Comparison of ENCODE assay signal across 21 cellular contexts in genomic region chr4:40745585-40745984, GRCh38. TPM values are rescaled to one million over a fixed set of nuclear protein-coding genes. Genes with fewer than 3 reads are reported as not detected.
DNase-seq lines count a peak whose midpoint lies in the region; ATAC-seq, FAIRE-seq and TF ChIP-seq lines count a peak whose summit lies in the region.
"Had no signal": no experiment of that assay in that cellular context is flagged by ENCODE, and none has a peak within 500 bp of the region (broad histone marks: within the 10 kb centered on the region; RNA-seq: fewer than 3 reads in every experiment).

No MANE protein-coding gene starts in this region.

- no peaks in the 10 kb centered on the region for H3K9me3 ChIP-seq in HepG2 (ENCODE audit: low read length)
- H3K9me3 ChIP-seq in right lobe of liver, result no peaks in the 10 kb centered on the region
- no peaks in the 10 kb centered on the region for H3K9me3 ChIP-seq in HEK293 (ENCODE audit: control insufficient read depth, insufficient read depth, low read depth, low read length)
- H3K9me3 ChIP-seq in K562 (replicated peaks; ENCODE audit: control insufficient read depth, insufficient read depth, low read depth, low read length), result no peaks in the 10 kb centered on the region
- H3K9me3 ChIP-seq: Caco-2 had no signal

- TF ChIP-seq RAD21 in HepG2 (CRISPR knock-in tag; IDR thresholded peaks at IDR 0.05) (no peak), K562 (CRISPR knock-in tag; conservative IDR thresholded peaks at IDR 0.05 in 1 of 2, IDR thresholded peaks at IDR 0.05 in 1 of 2) (no peak)

- CTCF ChIA-PET in HepG2 (lab: Yijun Ruan, JAX; ENCODE audit: low intra/inter-chr PET ratio, low total read pairs) (no interaction called here), HEK293 (lab: Yijun Ruan, JAX) (no interaction called here), K562 (lab: Yijun Ruan, JAX; ENCODE audit: low intra/inter-chr PET ratio) (no interaction called here)

- no peak overlapping the region for H2AFZ ChIP-seq in HepG2 (ENCODE audit: low read length)
- H2AFZ ChIP-seq in K562 (ENCODE audit: low read depth, low read length), result no peak overlapping the region

- no peak for TF ChIP-seq EP300 in HepG2 (IDR thresholded peaks at IDR 0.05; ENCODE audit: low read depth in 2 of 2, low read length in 2 of 2)
- TF ChIP-seq EP300 in HepG2 (CRISPR knock-in tag; IDR thresholded peaks at IDR 0.05; ENCODE audit: borderline replicate concordance), result no peak
- no peak for TF ChIP-seq EP300 in K562 (IDR thresholded peaks at IDR 0.05; ENCODE audit: low read length)

- no peaks in the 10 kb centered on the region for H3K36me3 ChIP-seq in HepG2 (replicated peaks in 1 of 2; ENCODE audit: control insufficient read depth in 1 of 2, insufficient read depth in 2 of 2, low read length in 2 of 2)
- H3K36me3 ChIP-seq in right lobe of liver, result no peaks in the 10 kb centered on the region
- H3K36me3 ChIP-seq in HEK293 (ENCODE audit: control insufficient read depth in 2 of 2, insufficient read depth in 1 of 2, low read length in 2 of 2), result no peaks in the 10 kb centered on the region
- H3K36me3 ChIP-seq in K562 (ENCODE audit: control insufficient read depth, insufficient read depth, low read length), result no peaks in the 10 kb centered on the region
- H3K36me3 ChIP-seq: BLaER1 treated with 17β-estradiol and CSF1 and Interleukin-3, amounts not matched to agents 10 nM and 100 nM had no signal

- H3K79me2 ChIP-seq in HepG2 (ENCODE audit: insufficient read depth, low read length) (no peaks in the 10 kb centered on the region), K562 (ENCODE audit: control insufficient read depth, insufficient read depth, low read length) (no peaks in the 10 kb centered on the region)

- H4K20me1 ChIP-seq in HepG2 (ENCODE audit: insufficient read depth, low read length), result no peaks in the 10 kb centered on the region
- no peaks in the 10 kb centered on the region for H4K20me1 ChIP-seq in K562 (replicated peaks; ENCODE audit: control insufficient read depth, insufficient read depth, low read length)
- H4K20me1 ChIP-seq: BLaER1 treated with 17β-estradiol and CSF1 and Interleukin-3, amounts not matched to agents 10 nM and 100 nM had no signal

- in situ Hi-C loops in HepG2 (cut with HindIII; ENCODE audit: extremely low pct_ligation_motif_present, low pct_unique_long_range_greater_than_20kb) (no loop called here), K562 (cut with MboI) (no loop called here)

- DNase-seq in HepG2 (ENCODE audit: low spot score) (no peak), right lobe of liver (no peak), K562 (ENCODE audit: extremely low read depth in 1 of 4, low spot score in 3 of 4) (no peak), NCI-H2029 (lab: John Stamatoyannopoulos, UW) (no peak), kidney glomerular epithelial cell (lab: John Stamatoyannopoulos, UW) (no peak)
- DNase-seq in activated CD4-positive, alpha-beta T cell treated with anti-CD3 and anti-CD28 coated beads, Interleukin-2, amount 50 U/mL, for 4 hours, result no peak
- DNase-seq: 8988T; AML-193; Caco-2; Calu3; CD4-positive, alpha-beta T cell; CD8-positive, alpha-beta T cell; DMS79 treated with DMSO at 0.1 percent for 48 hours; GF-D8 had no signal

- no peak for TF ChIP-seq POLR2A in HepG2 (IDR thresholded peaks at IDR 0.05; ENCODE audit: insufficient read depth in 1 of 2, low read depth in 2 of 2, low read length in 2 of 2)
- no peak for TF ChIP-seq POLR2A in right lobe of liver (IDR thresholded peaks at IDR 0.05)
- TF ChIP-seq POLR2A in K562 (conservative IDR thresholded peaks at IDR 0.05), result no peak

- POLR2A ChIA-PET in HepG2 (lab: Yijun Ruan, JAX) (interaction anchor here (0.8 kb wide), 1 partner anchor 10 kb away, joined by 3 read pairs; no protein-coding TSS in a partner anchor), HEK293 (lab: Yijun Ruan, JAX) (no interaction called here), K562 (lab: Yijun Ruan, JAX) (no interaction called here)

- BruUV-seq in HepG2 (replicated peaks; lab: Mats Ljungman, UMichigan), result no TSS peak
- BruUV-seq in K562 (replicated peaks; lab: Mats Ljungman, UMichigan), result no TSS peak

- TF ChIP-seq CTCF in HepG2 (CRISPR knock-in tag; IDR thresholded peaks at IDR 0.05), result no peak
- no peak for TF ChIP-seq CTCF in right lobe of liver (IDR thresholded peaks at IDR 0.05)
- no peak for TF ChIP-seq CTCF in HEK293 (tag by site-specific recombination; IDR thresholded peaks at IDR 0.05)
- TF ChIP-seq CTCF in K562 (IDR thresholded peaks at IDR 0.05 in 2 of 3, conservative IDR thresholded peaks at IDR 0.05 in 1 of 3; ENCODE audit: insufficient read depth in 2 of 3, low read depth in 1 of 3, low read length in 3 of 3), result no peak

- H3K4me3 ChIP-seq in HepG2 (replicated peaks in 1 of 3; ENCODE audit: insufficient read depth in 1 of 3, low read depth in 2 of 3, low read length in 3 of 3) (no peak overlapping the region), right lobe of liver (no peak overlapping the region), HEK293 (ENCODE audit: low read depth, low read length) (no peak overlapping the region), K562 (no peak overlapping the region)
- H3K4me3 ChIP-seq: BLaER1 treated with 17β-estradiol and CSF1 and Interleukin-3, amounts not matched to agents 10 nM and 100 nM had no signal

- H3K27ac ChIP-seq in HepG2 (ENCODE audit: extremely low read length, insufficient read depth, low read length), result no peak overlapping the region
- H3K27ac ChIP-seq in right lobe of liver, result no peak overlapping the region
- no peak overlapping the region for H3K27ac ChIP-seq in HEK293 (ENCODE audit: extremely low read depth, low read depth, low read length)
- no peak overlapping the region for H3K27ac ChIP-seq in K562 (ENCODE audit: extremely low read depth, low read depth, low read length)
- H3K27ac ChIP-seq: BLaER1 treated with 17β-estradiol and CSF1 and Interleukin-3, amounts not matched to agents 10 nM and 100 nM; C4-2B had no signal

- H3K4me2 ChIP-seq in HepG2 (ENCODE audit: low read depth, low read length) (no peak overlapping the region), K562 (ENCODE audit: insufficient read depth, low read length) (no peak overlapping the region)
- H3K4me2 ChIP-seq: BLaER1 treated with 17β-estradiol and CSF1 and Interleukin-3, amounts not matched to agents 10 nM and 100 nM had no signal

- intact Hi-C loops in HepG2 (cut with micrococcal nuclease; ENCODE audit: unreplicated experiment) (no loop called here), right lobe of liver (cut with DNase I) (loop anchor here in 1 of 2 donors (10.0 kb wide), 1 partner anchor 149 kb away; no protein-coding TSS in a partner anchor), K562 (cut with micrococcal nuclease) (no loop called here)

- ATAC-seq in HepG2, result no peak
- no peak for ATAC-seq in right lobe of liver
- no peak for ATAC-seq in K562
- ATAC-seq: CD8-positive, alpha-beta T cell had no signal

- H3K4me1 ChIP-seq in HepG2 (ENCODE audit: insufficient read depth, low read length), result no peaks in the 10 kb centered on the region
- H3K4me1 ChIP-seq in right lobe of liver, result peaks cover 0 to 2% (median 0%) of the 10 kb centered on the region in 4 donors
- H3K4me1 ChIP-seq in HEK293 (ENCODE audit: control insufficient read depth, insufficient read depth, low read length), result 0 out of 2 replicates have a peak, but pooled peaks cover 3% of the 10 kb centered on the region
- H3K4me1 ChIP-seq in K562 (replicated peaks in 1 of 2; ENCODE audit: control insufficient read depth in 2 of 2, insufficient read depth in 2 of 2, low read length in 2 of 2), result peaks cover 0 to 8% of the 10 kb centered on the region in 2 experiments; a peak in 2 of 5 replicates
- H3K4me1 ChIP-seq: Caco-2 had no signal

- FAIRE-seq in HepG2 (lab: Jason Lieb, UNC), result no peak
- no peak for FAIRE-seq in K562 (lab: Jason Lieb, UNC)
- FAIRE-seq: A204.1, D721Med, G401.6, GM19239 had no signal

- H3K27me3 ChIP-seq in HepG2 (ENCODE audit: control insufficient read depth in 1 of 2, insufficient read depth in 2 of 2, low read length in 2 of 2), result no peaks in the 10 kb centered on the region
- H3K27me3 ChIP-seq in right lobe of liver, result no peaks in the 10 kb centered on the region
- peaks cover 16% of the 10 kb centered on the region in 2 experiments; a peak in 4 of 5 replicates for H3K27me3 ChIP-seq in K562 (ENCODE audit: control insufficient read depth in 2 of 2, insufficient read depth in 2 of 2, low read length in 2 of 2)

- H3K9ac ChIP-seq in HepG2 (ENCODE audit: insufficient read depth, low read depth, low read length) (no peak overlapping the region), K562 (ENCODE audit: insufficient read depth in 1 of 2, low read depth in 2 of 2, low read length in 2 of 2) (no peak overlapping the region)
- H3K9ac ChIP-seq: BLaER1 treated with 17β-estradiol and CSF1 and Interleukin-3, amounts not matched to agents 10 nM and 100 nM had no signal

- WGBS in HepG2 (ENCODE audit: low lambda C conversion rate), result 6% methylated on average over 1 of the region's 1 CpG
- 63% methylated on average over 1 of the region's 1 CpG for whole genome bisulfite sequencing in right lobe of liver (ENCODE audit: insufficient coverage, low coverage, low lambda C conversion rate, missing lambda C conversion rate)
- WGBS in K562 (ENCODE audit: insufficient coverage, low coverage, missing lambda C conversion rate), result 0% methylated on average over 1 of the region's 1 CpG

- H3K9me1 ChIP-seq in K562 (ENCODE audit: control insufficient read depth, insufficient read depth, low read length), result no peaks in the 10 kb centered on the region

RNA-seq across cellular contexts. Expression of gene NSUN7, which starts 4.2 kb away (rescaled TPM):
- total RNA-seq in HepG2 (2016; rRNA removed; fragmentation: Illumina TruSeq; extraction: Trizol) (not detected in 2 replicates), right lobe of liver (under 1 TPM; 0.18 to 0.61 (median 0.36) TPM), K562 (2014; rRNA removed) (not detected in 2 replicates), K562 (2014; rRNA removed; fragmentation: Illumina TruSeq; extraction: Trizol) (not detected in 2 replicates), K562 (2015; rRNA removed; fragmentation: Illumina TruSeq; extraction: Trizol) (not detected in 2 replicates), K562 (2021) (not detected in 2 replicates)
- not detected in 2 replicates for total RNA-seq in HepG2 (2016; cell fraction: cytosol; rRNA removed; fragmentation: Illumina TruSeq; extraction: Trizol; ENCODE audit: low read depth)
- 0.09 and 0.10 TPM in 2 replicates for total RNA-seq in HepG2 (2016; cell fraction: insoluble cytoplasmic fraction; rRNA removed; fragmentation: Illumina TruSeq; extraction: Trizol)
- 0.09 TPM in 1 of 2 replicates, not detected in the other for total RNA-seq in HepG2 (2016; cell fraction: membrane; rRNA removed; fragmentation: Illumina TruSeq; extraction: Trizol)
- not detected in 2 replicates for total RNA-seq in HepG2 (2016; cell fraction: nucleus; rRNA removed; fragmentation: Illumina TruSeq; extraction: Trizol)
- polyA plus RNA-seq in HepG2 (2011; rRNA removed) (0.05 and 0.07 TPM in 2 replicates), K562 (2011; rRNA removed) (not detected in 2 replicates), K562 (2014; fragmentation: Illumina TruSeq; extraction: Trizol) (not detected in 2 replicates), K562 (2014; fragmentation: Nextera tagmentation; extraction: Ambion mirVana) (not detected), K562 (2014; rRNA removed) (not detected in 2 replicates)
- polyA plus RNA-seq in HepG2 (2011; cell fraction: cytosol; rRNA removed), result 0.04 TPM in 2 replicates
- polyA plus RNA-seq in HepG2 (2011; cell fraction: nucleus; rRNA removed), result 0.05 and 0.14 TPM in 2 replicates
- 0.12 and 0.21 TPM in 2 replicates for polyA plus RNA-seq in HepG2 (2012)
- polyA plus RNA-seq in HepG2 (2016; cell fraction: cytosol; fragmentation: Illumina TruSeq; extraction: Trizol; ENCODE audit: low read depth), result not detected in 2 replicates
- polyA plus RNA-seq in HepG2 (2016; cell fraction: insoluble cytoplasmic fraction; fragmentation: Illumina TruSeq; extraction: Trizol; ENCODE audit: low read depth), result not detected in 2 replicates
- not detected in 2 replicates for polyA plus RNA-seq in HepG2 (2016; cell fraction: membrane; fragmentation: Illumina TruSeq; extraction: Trizol; ENCODE audit: low read depth)
- not detected in 2 replicates for polyA plus RNA-seq in HepG2 (2016; cell fraction: nucleus; fragmentation: Illumina TruSeq; extraction: Trizol; ENCODE audit: insufficient read depth, low read depth)
- 0.08 TPM in 1 of 2 replicates, not detected in the other for polyA minus RNA-seq in HepG2 (2011; rRNA and poly(A)+ RNA removed; ENCODE audit: low replicate concordance)
- not detected in 2 replicates for polyA minus RNA-seq in HepG2 (2011; cell fraction: cytosol; rRNA and poly(A)+ RNA removed)
- polyA minus RNA-seq in HepG2 (2011; cell fraction: nucleus; rRNA and poly(A)+ RNA removed), result not detected in 2 replicates
- total RNA-seq in K562 (2011; cell fraction: chromatin; rRNA removed; ENCODE audit: low replicate concordance), result not detected in 2 replicates
- total RNA-seq in K562 (2011; cell fraction: nucleolus; rRNA removed), result not detected in 2 replicates
- total RNA-seq in K562 (2011; cell fraction: nucleoplasm; rRNA removed), result not detected in 2 replicates
- not detected in 2 replicates for polyA plus RNA-seq in K562 (2011; cell fraction: cytosol; rRNA removed)
- not detected in 2 replicates for polyA plus RNA-seq in K562 (2011; cell fraction: nucleus; rRNA removed)
- polyA plus RNA-seq in K562 (2012), result 0.10 TPM in 1 of 2 replicates, not detected in the other
- polyA minus RNA-seq in K562 (2011; rRNA and poly(A)+ RNA removed), result not detected in 2 replicates
- not detected in 2 replicates for polyA minus RNA-seq in K562 (2011; cell fraction: cytosol; rRNA and poly(A)+ RNA removed)
- not detected in 2 replicates for polyA minus RNA-seq in K562 (2011; cell fraction: nucleus; rRNA and poly(A)+ RNA removed)

Comparison
In these comparisons a context has a peak if more than half of its experiments do, and no peak if none do; other contexts are left out.
1. Of the 241 proteins assayed by ChIP-seq in both HepG2 and K562: peak only in HepG2: MAFK; only in K562: MAFG; in both: MAFF; in neither: 238.